ENCODE assay signal across 1 cellular context in the genomic region with DNA sequence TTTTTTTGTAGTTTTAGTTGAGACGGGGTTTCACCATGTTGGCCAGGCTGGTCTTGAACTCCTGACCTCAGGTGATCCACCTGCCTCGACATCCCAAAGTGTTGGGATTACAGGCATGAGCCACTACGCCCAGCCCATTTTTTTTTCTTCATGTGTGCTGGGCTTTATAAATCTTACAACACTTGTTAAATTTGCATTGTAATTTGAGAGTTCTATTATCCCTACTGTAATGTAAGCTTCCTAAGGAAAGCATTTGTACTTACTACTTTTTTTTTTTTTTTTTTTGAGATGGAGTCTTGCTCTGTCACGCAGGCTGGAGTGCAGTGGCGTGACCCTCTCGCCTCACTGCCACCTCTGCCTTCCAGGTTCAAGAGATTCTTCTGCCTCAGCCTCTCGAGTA.
TF ChIP-seq lines count a peak whose summit lies in the region.

No MANE protein-coding gene starts in this region.

TF ChIP-seq in HEK293T, 16 proteins besides CTCF, POLR2A, EP300 and RAD21:
- TF ChIP-seq ZNF384 (IDR thresholded peaks at IDR 0.05) = peak; percentile 96
